30 cellular contexts compared by ENCODE assay signal in the genomic region with DNA sequence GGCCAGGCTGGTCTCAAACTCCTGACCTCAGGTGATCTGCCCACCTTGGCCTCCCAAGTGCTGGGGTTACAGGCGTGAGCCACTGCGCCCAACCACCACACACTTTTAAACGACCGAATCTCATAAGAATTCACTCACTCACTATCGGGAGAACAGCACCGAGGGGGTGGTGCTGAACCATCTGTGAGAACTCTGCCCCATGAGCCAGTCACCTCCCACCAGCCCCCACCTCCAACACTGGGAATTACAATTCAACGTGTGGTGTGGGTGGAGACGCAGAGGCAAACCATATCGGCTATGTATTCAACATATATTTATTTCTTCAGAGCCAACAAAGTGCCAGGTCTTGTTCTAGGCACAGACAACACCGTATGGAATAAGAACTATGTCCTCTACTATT. TPM values are rescaled to one million over a fixed set of nuclear protein-coding genes. Genes with fewer than 3 reads are reported as not detected.
"Had no signal": no experiment of that assay in that cellular context is flagged by ENCODE, and none has a peak within 500 bp of the region (broad histone marks: within the 10 kb centered on the region; RNA-seq: fewer than 3 reads in every experiment).

No MANE protein-coding gene starts in this region.

- H3K4me3 ChIP-seq: neural progenitor cell, ovary, psoas muscle, right lobe of liver, sigmoid colon, suprapubic skin, testis, tibial artery, transverse colon, upper lobe of left lung, vagina had no signal

- H3K36me3 ChIP-seq: neural progenitor cell, ovary, sigmoid colon, suprapubic skin, tibial artery, transverse colon, upper lobe of left lung, vagina had no signal

- H3K27me3 ChIP-seq: neural progenitor cell, ovary, right lobe of liver, sigmoid colon, suprapubic skin, testis, tibial artery, transverse colon, upper lobe of left lung, vagina had no signal

- H3K9me3 ChIP-seq: ovary, psoas muscle, right lobe of liver, sigmoid colon, suprapubic skin, testis, tibial artery, transverse colon, upper lobe of left lung, vagina had no signal

- H3K4me1 ChIP-seq: parathyroid adenoma, psoas muscle, testis had no signal

- ATAC-seq: natural killer cell; psoas muscle; right cardiac atrium; right lobe of liver; stimulated activated memory B cell treated with anti-CD40 and anti-IgM and Interleukin-4, amounts not matched to agents 10 μg/mL and 1 μg/mL and 100 μg/mL, for 72 hours; stimulated activated naive CD8-positive, alpha-beta T cell treated with anti-CD3 and anti-CD28 coated beads, Interleukin-15, amount 100 ng/mL, for 72 hours; stimulated activated naive CD8-positive, alpha-beta T cell treated with anti-CD3 and anti-CD28 coated beads, Interleukin-15, Interleukin-2, amounts not matched to agents 100 U/mL and 50 U/mL, for 24 hours had no signal

- DNase-seq: natural killer cell; occipital lobe; ovary; posterior cingulate gyrus; psoas muscle; right cardiac atrium; right lobe of liver; sigmoid colon; small intestine; stimulated activated CD4-positive, alpha-beta T cell treated with anti-CD3 and anti-CD28 coated beads, Interleukin-12 subunit alpha, Interleukin-12 subunit beta, amount 100 ng/mL, for 4 hours; stimulated activated CD4-positive, alpha-beta T cell treated with anti-CD3 and anti-CD28 coated beads, Interleukin-1b, Interleukin-23, amount 100 ng/mL, for 48 hours; stimulated activated CD4-positive, alpha-beta T cell treated with anti-CD3 and anti-CD28 coated beads, Interleukin-4, amount 100 ng/mL, for 1 hour; stimulated activated CD4-positive, alpha-beta T cell treated with anti-CD3 and anti-CD28 coated beads, Interleukin-4, amount 100 ng/mL, for 4 hours; stimulated activated CD8-positive, alpha-beta memory T cell treated with anti-CD3 and anti-CD28 coated beads, Interleukin-4, amount 100 ng/mL, for 48 hours; stimulated activated naive CD4-positive, alpha-beta T cell; stimulated activated naive CD8-positive, alpha-beta T cell treated with anti-CD3 and anti-CD28 coated beads, Interleukin-15, amount 100 ng/mL, for 72 hours; stimulated activated naive CD8-positive, alpha-beta T cell treated with anti-CD3 and anti-CD28 coated beads, Interleukin-15, Interleukin-2, amounts not matched to agents 100 U/mL and 50 U/mL, for 24 hours; substantia nigra; testis; tibial artery; transverse colon; upper lobe of left lung had no signal

- H3K27ac ChIP-seq: neural progenitor cell, ovary, parathyroid adenoma, psoas muscle, right lobe of liver, sigmoid colon, suprapubic skin, testis, tibial artery, transverse colon, vagina had no signal

- H3K9ac ChIP-seq: neural progenitor cell, parathyroid adenoma had no signal

- FAIRE-seq: small intestine, urothelium cell line had no signal

- H2AFZ ChIP-seq: neural progenitor cell, parathyroid adenoma had no signal

- H3K4me2 ChIP-seq: neural progenitor cell had no signal

- H3K79me2 ChIP-seq: parathyroid adenoma had no signal

RNA-seq across cellular contexts. Expression of gene TLR3, which starts 3.6 kb away (rescaled TPM):
- total RNA-seq: progenitor cell of endocrine pancreas had no signal
- polyA plus RNA-seq: neural cell had no signal
